In the genomic region with DNA sequence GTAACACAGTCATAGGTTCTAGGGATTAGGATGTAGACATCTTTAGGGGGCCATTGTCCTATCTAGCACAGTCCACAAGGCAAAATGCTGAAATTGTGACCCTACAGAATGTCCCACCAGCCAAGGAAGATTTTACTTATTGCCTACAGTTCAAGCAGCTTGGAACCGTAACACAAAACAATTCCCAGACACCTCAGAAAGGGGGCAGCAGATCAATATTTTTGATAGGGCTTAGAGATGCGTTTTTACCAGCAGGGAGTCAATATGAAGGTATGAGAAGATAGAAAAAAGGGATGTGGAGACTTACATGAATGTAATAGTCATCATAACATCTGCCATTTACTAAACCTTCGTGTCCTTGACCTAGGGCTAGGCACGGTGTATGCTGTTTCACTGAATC, we compare ENCODE assay signal across 11 cellular contexts.
DNase-seq lines count a peak whose midpoint lies in the region; ATAC-seq and TF ChIP-seq lines count a peak whose summit lies in the region.
"Had no signal": no experiment of that assay in that cellular context is flagged by ENCODE, and none has a peak within 500 bp of the region (broad histone marks: within the 10 kb centered on the region; RNA-seq: fewer than 3 reads in every experiment).

No MANE protein-coding gene starts in this region.

- no peaks in the 10 kb centered on the region for H4K20me1 ChIP-seq in OCI-LY7 (ENCODE audit: insufficient read depth, low read length)

- CTCF ChIA-PET in OCI-LY7 (lab: Charles Lee; ENCODE audit: unreplicated experiment): no interaction called here

- ATAC-seq in HG03460 (IDR thresholded peaks at IDR 0.05; ENCODE audit: unreplicated experiment) (no peak), HG03280 (IDR thresholded peaks at IDR 0.05; ENCODE audit: unreplicated experiment) (no peak)
- no peak for ATAC-seq in activated T-helper 17 cell treated with anti-CD3 and anti-CD28 coated beads, Interleukin-2, amount 50 U/mL, for 72 hours (replicated peaks)

- no peaks in the 10 kb centered on the region for H3K36me3 Mint-ChIP-seq in activated T-helper 17 cell treated with anti-CD3 and anti-CD28 coated beads, Interleukin-2, amount 50 U/mL, for 72 hours (ENCODE audit: low read depth)

- H3K27ac Mint-ChIP-seq in activated T-helper 17 cell treated with anti-CD3 and anti-CD28 coated beads, Interleukin-2, amount 50 U/mL, for 72 hours: no peak overlapping the region

- H3K4me3 ChIP-seq in OCI-LY7 (ENCODE audit: low read depth, low read length, poor library complexity, severe bottlenecking) (no peak overlapping the region), foreskin fibroblast (ENCODE audit: low read depth in 1 of 2, low read length in 2 of 2) (no peak overlapping the region)

- intact Hi-C loops in OCI-LY7 (cut with micrococcal nuclease; ENCODE audit: unreplicated experiment): no loop called here

- no peak for DNase-seq in AG09319 (ENCODE audit: extremely low read depth, low read depth)
- peak; percentile 44 for DNase-seq in GM20000 (ENCODE audit: low spot score)
- DNase-seq in OCI-LY7 (ENCODE audit: low spot score): peak; percentile 3
- peak in 1 of 2 donors; percentile 45 for DNase-seq in foreskin fibroblast
- no peak for DNase-seq in activated CD8-positive, alpha-beta memory T cell treated with anti-CD3 and anti-CD28 coated beads for 24 hours
- DNase-seq: activated CD4-positive, alpha-beta T cell treated with anti-CD3 and anti-CD28 coated beads for 4 hours; NCI-H2107 had no signal

- H3K4me2 ChIP-seq in OCI-LY7 (ENCODE audit: low read length): no peak overlapping the region

- no peak overlapping the region for H3K4me3 Mint-ChIP-seq in activated T-helper 17 cell treated with anti-CD3 and anti-CD28 coated beads, Interleukin-2, amount 50 U/mL, for 72 hours
- H3K4me3 Mint-ChIP-seq: central memory CD8-positive, alpha-beta T cell had no signal

- no peaks in the 10 kb centered on the region for H3K4me1 Mint-ChIP-seq in activated T-helper 17 cell treated with anti-CD3 and anti-CD28 coated beads, Interleukin-2, amount 50 U/mL, for 72 hours
- H3K4me1 Mint-ChIP-seq: central memory CD8-positive, alpha-beta T cell had no signal

- H3K36me3 ChIP-seq in OCI-LY7 (ENCODE audit: insufficient read depth, low read length): no peaks in the 10 kb centered on the region

- no peaks in the 10 kb centered on the region for H3K4me1 ChIP-seq in OCI-LY7 (ENCODE audit: insufficient read depth, low read length, poor library complexity, severe bottlenecking)

- BruUV-seq in OCI-LY7 (replicated peaks; lab: Mats Ljungman, UMichigan): no TSS peak

- H3K79me2 ChIP-seq in OCI-LY7 (ENCODE audit: insufficient read depth, low read depth, low read length): no peaks in the 10 kb centered on the region

- H3K27ac ChIP-seq in OCI-LY7 (ENCODE audit: low read depth, low read length, poor library complexity, severe bottlenecking): no peak overlapping the region

- H3K27me3 Mint-ChIP-seq in activated T-helper 17 cell treated with anti-CD3 and anti-CD28 coated beads, Interleukin-2, amount 50 U/mL, for 72 hours: no peaks in the 10 kb centered on the region

- no peaks in the 10 kb centered on the region for H3K9me3 ChIP-seq in OCI-LY7 (ENCODE audit: low read length)

- no peak overlapping the region for H2AFZ ChIP-seq in OCI-LY7 (ENCODE audit: low read length)

- no peaks in the 10 kb centered on the region for H3K9me2 ChIP-seq in OCI-LY7 (ENCODE audit: insufficient read depth, low read length)

- H3K9me3 Mint-ChIP-seq in activated T-helper 17 cell treated with anti-CD3 and anti-CD28 coated beads, Interleukin-2, amount 50 U/mL, for 72 hours: no peaks in the 10 kb centered on the region
- H3K9me3 Mint-ChIP-seq: central memory CD8-positive, alpha-beta T cell had no signal

- TF ChIP-seq CTCF in AG09319 (IDR thresholded peaks at IDR 0.05; ENCODE audit: low read depth, low read length) (peak; percentile 8), GM20000 (IDR thresholded peaks at IDR 0.05; ENCODE audit: extremely low read depth, missing control alignments) (peak; percentile 27), OCI-LY7 (conservative IDR thresholded peaks at IDR 0.05; ENCODE audit: low read length) (peak; percentile 65), foreskin fibroblast (IDR thresholded peaks at IDR 0.05; ENCODE audit: low read depth, low read length) (peak; percentile 30)

- POLR2A ChIA-PET in OCI-LY7 (lab: Charles Lee): no interaction called here

Comparison
In these comparisons a context has a peak if more than half of its experiments do, and no peak if none do; other contexts are left out.
1. DNase-seq: peak in GM20000 (single experiment) and OCI-LY7 (single experiment); none in AG09319 (single experiment) and activated CD8-positive, alpha-beta memory T cell treated with anti-CD3 and anti-CD28 coated beads for 24 hours (single experiment).
2. CTCF ChIP-seq: peak in every context shown above with its lines; median percentile 65 in OCI-LY7; 30 in foreskin fibroblast; 27 in GM20000; 8 in AG09319.